8 cellular contexts compared by ENCODE assay signal in genomic region chr4:126233483-126233882, GRCh38.
"Had no signal": no experiment of that assay in that cellular context is flagged by ENCODE, and none has a peak within 500 bp of the region (broad histone marks: within the 10 kb centered on the region; RNA-seq: fewer than 3 reads in every experiment).

No MANE protein-coding gene starts in this region.

- ATAC-seq: GM12878 had no signal

- H3K4me3 ChIP-seq: GM12878 had no signal

- FAIRE-seq: G401.6, GM12878, GM12891, GM12892, GM18507, GM19239 had no signal

- DNase-seq: GDM1, GF-D8 had no signal
